In genomic region chr3:122967376-122968164, GRCh38 we compare ENCODE assay signal across 24 cellular contexts. TPM values are rescaled to one million over a fixed set of nuclear protein-coding genes. Genes with fewer than 3 reads are reported as not detected.
A peak's percentile ranks its signal among the peaks of the same experiment; 100 is the strongest.
DNase-seq lines count a peak whose midpoint lies in the region; ATAC-seq, FAIRE-seq and TF ChIP-seq lines count a peak whose summit lies in the region.
"Had no signal": no experiment of that assay in that cellular context is flagged by ENCODE, and none has a peak within 500 bp of the region (broad histone marks: within the 10 kb centered on the region; RNA-seq: fewer than 3 reads in every experiment).

No MANE protein-coding gene starts in this region.

- no peaks in the 10 kb centered on the region for H3K79me2 ChIP-seq in HepG2 (ENCODE audit: insufficient read depth, low read length)

- TF ChIP-seq EP300 in HepG2 (IDR thresholded peaks at IDR 0.05; ENCODE audit: low read depth in 2 of 2, low read length in 2 of 2) (no peak), HepG2 (CRISPR knock-in tag; IDR thresholded peaks at IDR 0.05; ENCODE audit: borderline replicate concordance) (no peak)

- no peak for FAIRE-seq in HepG2 (lab: Jason Lieb, UNC)
- FAIRE-seq: A549, GM12891, GM18507 had no signal

- no peak for TF ChIP-seq CTCF in endodermal cell (conservative IDR thresholded peaks at IDR 0.05)
- TF ChIP-seq CTCF in HepG2 (CRISPR knock-in tag; IDR thresholded peaks at IDR 0.05), result no peak

- H3K4me3 ChIP-seq in endodermal cell (ENCODE audit: low read length) (no peak overlapping the region), HepG2 (replicated peaks in 1 of 3; ENCODE audit: insufficient read depth in 1 of 3, low read depth in 2 of 3, low read length in 3 of 3) (no peak overlapping the region), right cardiac atrium (ENCODE audit: low read length) (no peak overlapping the region)
- H3K4me3 ChIP-seq: A549; BLaER1 treated with 17β-estradiol and CSF1 and Interleukin-3, amounts not matched to agents 10 nM and 100 nM had no signal

- DNase-seq in NCI-H2196 (lab: John Stamatoyannopoulos, UW; ENCODE audit: unreplicated experiment) (peak; percentile 18), NCI-H2196 treated with DMSO at 0.1 percent for 48 hours (lab: John Stamatoyannopoulos, UW; ENCODE audit: unreplicated experiment) (no peak), endodermal cell (no peak), HepG2 (ENCODE audit: low spot score) (no peak), D341Med (ENCODE audit: low spot score) (no peak), cerebellum (ENCODE audit: low spot score) (no peak), right cardiac atrium (no peak)
- DNase-seq: 8988T; ACHN; AML-193; BE2C; CD4-positive, alpha-beta T cell; CD8-positive, alpha-beta memory T cell; DMS79; GF-D8; GOT3; H7; HCEC 1CT had no signal

- intact Hi-C loops in HepG2 (cut with micrococcal nuclease; ENCODE audit: unreplicated experiment) (no loop called here), right cardiac atrium (cut with DNase I) (no loop called here)

- H3K9me3 Mint-ChIP-seq in endodermal cell, result no peaks in the 10 kb centered on the region
- H3K9me3 Mint-ChIP-seq: CD14-positive monocyte; CD4-positive, alpha-beta T cell; CD8-positive, alpha-beta memory T cell had no signal

- CTCF ChIA-PET in HepG2 (lab: Yijun Ruan, JAX; ENCODE audit: low intra/inter-chr PET ratio, low total read pairs), result no interaction called here

- no peak overlapping the region for H2AFZ ChIP-seq in HepG2 (ENCODE audit: low read length)

- POLR2A ChIA-PET in HepG2 (lab: Yijun Ruan, JAX), result no interaction called here

- H3K9me3 ChIP-seq in endodermal cell (ENCODE audit: control insufficient read depth, low read length) (no peaks in the 10 kb centered on the region), HepG2 (ENCODE audit: low read length) (no peaks in the 10 kb centered on the region), right cardiac atrium (ENCODE audit: control insufficient read depth, low read length) (no peaks in the 10 kb centered on the region)
- H3K9me3 ChIP-seq: A549; BE2C; BLaER1 treated with 17β-estradiol and CSF1 and Interleukin-3, amounts not matched to agents 10 nM and 100 nM had no signal

- H3K4me1 Mint-ChIP-seq in endodermal cell, result peaks cover 15% of the 10 kb centered on the region
- H3K4me1 Mint-ChIP-seq: CD14-positive monocyte; CD8-positive, alpha-beta memory T cell had no signal

- H3K9ac ChIP-seq in endodermal cell (ENCODE audit: extremely low read depth, low read length, poor library complexity, severe bottlenecking) (no peak overlapping the region), HepG2 (ENCODE audit: insufficient read depth, low read depth, low read length) (no peak overlapping the region)
- H3K9ac ChIP-seq: BLaER1 treated with 17β-estradiol and CSF1 and Interleukin-3, amounts not matched to agents 10 nM and 100 nM had no signal

- H3K27ac Mint-ChIP-seq in endodermal cell, result peak overlapping the region; percentile 16
- H3K27ac Mint-ChIP-seq: CD14-positive monocyte; CD4-positive, alpha-beta T cell had no signal

- no peaks in the 10 kb centered on the region for H3K27me3 ChIP-seq in endodermal cell (ENCODE audit: control insufficient read depth, insufficient read depth, low read length, poor library complexity, severe bottlenecking)
- peaks cover 8 to 48% of the 10 kb centered on the region in 2 experiments; a peak in 4 of 5 replicates for H3K27me3 ChIP-seq in HepG2 (ENCODE audit: control insufficient read depth in 1 of 2, insufficient read depth in 2 of 2, low read length in 2 of 2)
- H3K27me3 ChIP-seq in right cardiac atrium (ENCODE audit: control insufficient read depth, insufficient read depth), result no peaks in the 10 kb centered on the region

- no peak for TF ChIP-seq POLR2A in HepG2 (IDR thresholded peaks at IDR 0.05; ENCODE audit: insufficient read depth in 1 of 2, low read depth in 2 of 2, low read length in 2 of 2)

- H3K4me1 ChIP-seq in endodermal cell (ENCODE audit: control insufficient read depth, insufficient read depth, low read length) (no peaks in the 10 kb centered on the region), HepG2 (ENCODE audit: insufficient read depth, low read length) (no peaks in the 10 kb centered on the region), right cardiac atrium (ENCODE audit: control insufficient read depth, insufficient read depth, low read length) (peaks cover 16% of the 10 kb centered on the region)
- H3K4me1 ChIP-seq: A549, BE2C had no signal

- H3K27ac ChIP-seq in endodermal cell (ENCODE audit: low read depth, low read length), result no peak overlapping the region
- no peak overlapping the region for H3K27ac ChIP-seq in HepG2 (ENCODE audit: extremely low read length, insufficient read depth, low read length)
- H3K27ac ChIP-seq in right cardiac atrium (ENCODE audit: low read length), result no peak overlapping the region
- H3K27ac ChIP-seq: A549; BLaER1 treated with 17β-estradiol and CSF1 and Interleukin-3, amounts not matched to agents 10 nM and 100 nM had no signal

- peaks cover 4% of the 10 kb centered on the region for H3K36me3 Mint-ChIP-seq in endodermal cell (ENCODE audit: low read depth)
- H3K36me3 Mint-ChIP-seq: CD14-positive monocyte; CD8-positive, alpha-beta memory T cell had no signal

- H4K20me1 ChIP-seq in HepG2 (ENCODE audit: insufficient read depth, low read length), result no peaks in the 10 kb centered on the region
- H4K20me1 ChIP-seq: BLaER1 treated with 17β-estradiol and CSF1 and Interleukin-3, amounts not matched to agents 10 nM and 100 nM had no signal

- H3K27me3 Mint-ChIP-seq in endodermal cell (ENCODE audit: insufficient read depth), result peaks cover 3% of the 10 kb centered on the region
- H3K27me3 Mint-ChIP-seq: CD4-positive, alpha-beta T cell had no signal

- no peak overlapping the region for H3K4me3 Mint-ChIP-seq in endodermal cell
- H3K4me3 Mint-ChIP-seq: CD14-positive monocyte; CD4-positive, alpha-beta T cell; CD8-positive, alpha-beta memory T cell had no signal

- no peak overlapping the region for H3K4me2 ChIP-seq in HepG2 (ENCODE audit: low read depth, low read length)
- H3K4me2 ChIP-seq: A549; BLaER1 treated with 17β-estradiol and CSF1 and Interleukin-3, amounts not matched to agents 10 nM and 100 nM had no signal

- WGBS in endodermal cell (ENCODE audit: insufficient coverage in 1 of 2, insufficient read length in 1 of 2), 2 experiments, result 91 to 100% methylated on average over 4 to 10 of the region's 10 CpGs
- 26% methylated on average over 5 of the region's 10 CpGs for WGBS in HepG2 (ENCODE audit: low lambda C conversion rate)
- 92% methylated on average over 10 of the region's 10 CpGs for WGBS in right cardiac atrium

- peaks cover 4% of the 10 kb centered on the region for H3K36me3 ChIP-seq in endodermal cell (ENCODE audit: control insufficient read depth, insufficient read depth, low read length)
- H3K36me3 ChIP-seq in HepG2 (replicated peaks in 1 of 2; ENCODE audit: control insufficient read depth in 1 of 2, insufficient read depth in 2 of 2, low read length in 2 of 2), result no peaks in the 10 kb centered on the region
- H3K36me3 ChIP-seq: BE2C; BLaER1 treated with 17β-estradiol and CSF1 and Interleukin-3, amounts not matched to agents 10 nM and 100 nM had no signal

- peak; percentile 50 for ATAC-seq in HepG2
- no peak for ATAC-seq in right cardiac atrium
- ATAC-seq: A549 had no signal

- no peak for TF ChIP-seq RAD21 in HepG2 (CRISPR knock-in tag; IDR thresholded peaks at IDR 0.05)

- in situ Hi-C loops in HepG2 (cut with HindIII; ENCODE audit: extremely low pct_ligation_motif_present, low pct_unique_long_range_greater_than_20kb), result no loop called here

- BruUV-seq in HepG2 (replicated peaks; lab: Mats Ljungman, UMichigan), result no TSS peak

TF ChIP-seq in HepG2, 621 proteins besides CTCF, POLR2A, EP300 and RAD21 (continues in another document):
- TF ChIP-seq PAX8 (CRISPR knock-in tag; IDR thresholded peaks at IDR 0.05; ENCODE audit: borderline replicate concordance) (no peak), ZNF883 (CRISPR knock-in tag; IDR thresholded peaks at IDR 0.05; ENCODE audit: not compliant biosample characterization) (no peak)

RNA-seq across cellular contexts. Expression of gene SEMA5B, which starts 60.0 kb away (rescaled TPM):
- total RNA-seq in endodermal cell (10 to 100 TPM; 37.3 to 45.8 TPM), HepG2 (2016; rRNA removed; fragmentation: Illumina TruSeq; extraction: Trizol) (not detected in 2 replicates), cerebellum (24.8 TPM), right cardiac atrium (1 to 10 TPM in 3 of 4 donors, under 1 TPM in 1; 0.72 to 4.9 (median 3.1) TPM)
- polyA plus RNA-seq in endodermal cell (2013, experiment 1 of 2), result 76.1 TPM
- 68.4 TPM for polyA plus RNA-seq in endodermal cell (2013, experiment 2 of 2)
- total RNA-seq in HepG2 (2016; cell fraction: cytosol; rRNA removed; fragmentation: Illumina TruSeq; extraction: Trizol; ENCODE audit: low read depth), result not detected in 2 replicates
- total RNA-seq in HepG2 (2016; cell fraction: insoluble cytoplasmic fraction; rRNA removed; fragmentation: Illumina TruSeq; extraction: Trizol), result not detected in 2 replicates
- total RNA-seq in HepG2 (2016; cell fraction: membrane; rRNA removed; fragmentation: Illumina TruSeq; extraction: Trizol), result not detected in 2 replicates
- not detected in 2 replicates for total RNA-seq in HepG2 (2016; cell fraction: nucleus; rRNA removed; fragmentation: Illumina TruSeq; extraction: Trizol)
- polyA plus RNA-seq in HepG2 (2011; rRNA removed) (0.04 TPM in 1 of 2 replicates, not detected in the other), right cardiac atrium (3.3 TPM)
- not detected in 2 replicates for polyA plus RNA-seq in HepG2 (2011; cell fraction: cytosol; rRNA removed)
- 0.03 TPM in 2 replicates for polyA plus RNA-seq in HepG2 (2011; cell fraction: nucleus; rRNA removed)
- not detected in 2 replicates for polyA plus RNA-seq in HepG2 (2012)
- polyA plus RNA-seq in HepG2 (2016; cell fraction: cytosol; fragmentation: Illumina TruSeq; extraction: Trizol; ENCODE audit: low read depth), result not detected in 2 replicates
- polyA plus RNA-seq in HepG2 (2016; cell fraction: insoluble cytoplasmic fraction; fragmentation: Illumina TruSeq; extraction: Trizol; ENCODE audit: low read depth), result not detected in 2 replicates
- not detected in 2 replicates for polyA plus RNA-seq in HepG2 (2016; cell fraction: membrane; fragmentation: Illumina TruSeq; extraction: Trizol; ENCODE audit: low read depth)
- polyA plus RNA-seq in HepG2 (2016; cell fraction: nucleus; fragmentation: Illumina TruSeq; extraction: Trizol; ENCODE audit: insufficient read depth, low read depth), result not detected in 2 replicates
- polyA minus RNA-seq in HepG2 (2011; rRNA and poly(A)+ RNA removed; ENCODE audit: low replicate concordance), result not detected in 2 replicates
- not detected in 2 replicates for polyA minus RNA-seq in HepG2 (2011; cell fraction: cytosol; rRNA and poly(A)+ RNA removed)
- not detected in 2 replicates for polyA minus RNA-seq in HepG2 (2011; cell fraction: nucleus; rRNA and poly(A)+ RNA removed)
- total RNA-seq: CD8-positive, alpha-beta memory T cell; Daoy had no signal
- polyA plus RNA-seq: CD14-positive monocyte; CD8-positive, alpha-beta memory T cell had no signal
